In the genomic region with DNA sequence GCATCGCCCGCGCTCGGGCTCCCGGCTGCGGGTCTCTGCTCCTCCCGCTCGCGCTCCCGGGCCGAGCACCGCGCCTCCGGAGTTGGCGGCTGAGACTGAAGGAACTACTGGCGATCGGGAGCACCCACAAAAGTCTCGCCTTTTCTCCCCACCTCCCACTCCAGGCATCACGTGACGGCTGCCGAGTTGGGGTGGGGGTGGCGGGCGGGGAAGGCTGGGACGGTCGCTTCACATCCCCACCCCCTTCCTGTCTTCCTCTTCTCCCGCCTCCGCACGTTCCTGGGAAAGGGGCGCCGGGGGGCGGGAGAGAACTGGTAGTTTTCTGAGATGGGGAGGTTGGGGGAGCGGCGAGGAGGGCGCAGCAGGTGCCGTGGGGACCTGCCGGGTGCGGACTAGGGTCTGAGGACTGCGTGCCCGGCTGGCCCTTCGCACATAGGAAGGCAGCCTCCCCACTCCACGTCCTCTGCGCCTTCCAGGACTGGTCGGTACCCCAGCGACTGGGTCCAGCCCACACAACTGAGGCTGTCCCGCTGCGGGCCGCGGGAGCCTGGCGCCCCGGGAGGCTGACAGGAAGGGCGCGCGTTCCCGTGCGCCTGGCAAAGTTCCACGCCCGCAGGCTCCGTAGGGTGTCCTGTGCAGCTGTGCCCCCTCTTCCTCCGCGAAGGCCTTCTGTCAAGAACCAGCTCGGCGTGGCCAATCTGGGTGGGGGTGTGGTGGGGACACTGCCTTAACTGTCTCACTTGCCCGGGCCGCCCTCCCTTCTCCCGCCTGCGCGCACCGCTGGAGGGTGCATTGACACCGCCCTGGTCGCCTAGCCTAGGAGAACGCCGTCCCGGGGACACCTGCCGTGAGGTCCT, we compare ENCODE assay signal across 8 cellular contexts. TPM values are rescaled to one million over a fixed set of nuclear protein-coding genes. Genes with fewer than 3 reads are reported as not detected.
A peak's percentile ranks its signal among the peaks of the same experiment; 100 is the strongest.
DNase-seq lines count a peak whose midpoint lies in the region; ATAC-seq, FAIRE-seq and TF ChIP-seq lines count a peak whose summit lies in the region.

A gene with protein sequence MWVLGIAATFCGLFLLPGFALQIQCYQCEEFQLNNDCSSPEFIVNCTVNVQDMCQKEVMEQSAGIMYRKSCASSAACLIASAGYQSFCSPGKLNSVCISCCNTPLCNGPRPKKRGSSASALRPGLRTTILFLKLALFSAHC (minus strand): TSS at position 102 of the 857 bp plus-strand sequence. CDS start 273 bp downstream, outside the sequence.

- in situ Hi-C loops in HepG2 (cut with HindIII; ENCODE audit: extremely low pct_ligation_motif_present, low pct_unique_long_range_greater_than_20kb) (loop anchor here (25.0 kb wide), 1 partner anchor 492 kb away; no protein-coding TSS in a partner anchor), KBM-7 (cut with MboI; ENCODE audit: low pct_unique_long_range_greater_than_20kb, low sequenced_read_pairs) (no loop called here)

- H3K27ac ChIP-seq in caudate nucleus (ENCODE audit: low read depth, low read length) (peak within 1 kb of the TSS; percentile 62), HepG2 (ENCODE audit: extremely low read length, insufficient read depth, low read length) (no peak within 1 kb of the TSS), thymus (ENCODE audit: low read depth) (no peak within 1 kb of the TSS)

- DNase-seq in A172 (ENCODE audit: low spot score) = peak; percentile 61
- DNase-seq in HuH-7.5 (ENCODE audit: low spot score) = peak; percentile 22
- peak in 40 of 61 donors; percentile 9 to 81 (median 49) for DNase-seq in caudate nucleus (lab: John Stamatoyannopoulos, UW)
- no peak for DNase-seq in HepG2 (ENCODE audit: low spot score)
- DNase-seq in activated CD4-positive, alpha-beta T cell treated with anti-CD3 and anti-CD28 coated beads, Interleukin-2, amount 50 U/mL, for 4 hours = no peak
- no peak for DNase-seq in KBM-7

- no peaks in the 10 kb centered on the region for H3K79me2 ChIP-seq in HepG2 (ENCODE audit: insufficient read depth, low read length)

- TF ChIP-seq EP300 in HepG2 (IDR thresholded peaks at IDR 0.05; ENCODE audit: low read depth in 2 of 2, low read length in 2 of 2) (no peak), HepG2 (CRISPR knock-in tag; IDR thresholded peaks at IDR 0.05; ENCODE audit: borderline replicate concordance) (no peak)

- no peak for TF ChIP-seq RAD21 in HepG2 (CRISPR knock-in tag; IDR thresholded peaks at IDR 0.05)

- H3K4me1 ChIP-seq in HepG2 (ENCODE audit: insufficient read depth, low read length) = no peaks in the 10 kb centered on the region
- no peaks in the 10 kb centered on the region for H3K4me1 ChIP-seq in thymus (ENCODE audit: control insufficient read depth, insufficient read depth, low read length)

- no peak for TF ChIP-seq POLR2A in HepG2 (IDR thresholded peaks at IDR 0.05; ENCODE audit: insufficient read depth in 1 of 2, low read depth in 2 of 2, low read length in 2 of 2)

- H2AFZ ChIP-seq in HepG2 (ENCODE audit: low read length) = no peak within 1 kb of the TSS

- POLR2A ChIA-PET in HepG2 (lab: Yijun Ruan, JAX) = no interaction called here

- no TSS peak for BruUV-seq in HepG2 (replicated peaks; lab: Mats Ljungman, UMichigan)

- H4K20me1 ChIP-seq in HepG2 (ENCODE audit: insufficient read depth, low read length) = no peaks in the 10 kb centered on the region

- no peak for TF ChIP-seq CTCF in HepG2 (CRISPR knock-in tag; IDR thresholded peaks at IDR 0.05)

- H3K27me3 ChIP-seq in HepG2 (ENCODE audit: control insufficient read depth in 1 of 2, insufficient read depth in 2 of 2, low read length in 2 of 2) (peaks cover 8 to 41% of the 10 kb centered on the region in 2 experiments; a peak in 4 of 5 replicates), thymus (ENCODE audit: control insufficient read depth, insufficient read depth) (peaks cover 37% of the 10 kb centered on the region)

- ATAC-seq in HepG2 = peak; percentile 32
- no peak for ATAC-seq in GM19397 (IDR thresholded peaks at IDR 0.05; ENCODE audit: unreplicated experiment)

- H3K4me3 ChIP-seq in HepG2 (replicated peaks in 1 of 3; ENCODE audit: insufficient read depth in 1 of 3, low read depth in 2 of 3, low read length in 3 of 3) = no peak within 1 kb of the TSS
- H3K4me3 ChIP-seq in thymus (ENCODE audit: low read length) = peak within 1 kb of the TSS; percentile 24

- H3K9me3 ChIP-seq in HepG2 (ENCODE audit: low read length) = no peaks in the 10 kb centered on the region
- no peaks in the 10 kb centered on the region for H3K9me3 ChIP-seq in thymus (ENCODE audit: control insufficient read depth)

- WGBS in HepG2 (ENCODE audit: low lambda C conversion rate) = 25% methylated on average over 32 of the region's 74 CpGs
- WGBS in thymus = 3% methylated on average over 74 of the region's 74 CpGs

- H3K36me3 ChIP-seq in HepG2 (replicated peaks in 1 of 2; ENCODE audit: control insufficient read depth in 1 of 2, insufficient read depth in 2 of 2, low read length in 2 of 2) (no peaks in the 10 kb centered on the region), thymus (ENCODE audit: control insufficient read depth, insufficient read depth) (no peaks in the 10 kb centered on the region)

- no peak for FAIRE-seq in HepG2 (lab: Jason Lieb, UNC)

- CTCF ChIA-PET in HepG2 (lab: Yijun Ruan, JAX; ENCODE audit: low intra/inter-chr PET ratio, low total read pairs) = no interaction called here

- intact Hi-C loops in HepG2 (cut with micrococcal nuclease; ENCODE audit: unreplicated experiment) = no loop called here

- no peak within 1 kb of the TSS for H3K4me2 ChIP-seq in HepG2 (ENCODE audit: low read depth, low read length)

- no peak within 1 kb of the TSS for H3K9ac ChIP-seq in HepG2 (ENCODE audit: insufficient read depth, low read depth, low read length)

TF ChIP-seq in HepG2, 621 proteins besides CTCF, POLR2A, EP300 and RAD21:
- TF ChIP-seq, protein P1, sequence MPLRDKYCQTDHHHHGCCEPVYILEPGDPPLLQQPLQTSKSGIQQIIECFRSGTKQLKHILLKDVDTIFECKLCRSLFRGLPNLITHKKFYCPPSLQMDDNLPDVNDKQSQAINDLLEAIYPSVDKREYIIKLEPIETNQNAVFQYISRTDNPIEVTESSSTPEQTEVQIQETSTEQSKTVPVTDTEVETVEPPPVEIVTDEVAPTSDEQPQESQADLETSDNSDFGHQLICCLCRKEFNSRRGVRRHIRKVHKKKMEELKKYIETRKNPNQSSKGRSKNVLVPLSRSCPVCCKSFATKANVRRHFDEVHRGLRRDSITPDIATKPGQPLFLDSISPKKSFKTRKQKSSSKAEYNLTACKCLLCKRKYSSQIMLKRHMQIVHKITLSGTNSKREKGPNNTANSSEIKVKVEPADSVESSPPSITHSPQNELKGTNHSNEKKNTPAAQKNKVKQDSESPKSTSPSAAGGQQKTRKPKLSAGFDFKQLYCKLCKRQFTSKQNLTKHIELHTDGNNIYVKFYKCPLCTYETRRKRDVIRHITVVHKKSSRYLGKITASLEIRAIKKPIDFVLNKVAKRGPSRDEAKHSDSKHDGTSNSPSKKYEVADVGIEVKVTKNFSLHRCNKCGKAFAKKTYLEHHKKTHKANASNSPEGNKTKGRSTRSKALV (CRISPR knock-in tag; IDR thresholded peaks at IDR 0.05) = 0 out of 2 replicates have a peak, but pooled peaks have one; percentile 39
- no peak for TF ChIP-seq ZFP41 (CRISPR knock-in tag; IDR thresholded peaks at IDR 0.05; ENCODE audit: borderline replicate concordance)

RNA-seq across cellular contexts. Expression of the gene that starts here (rescaled TPM):
- 28.6 and 30.8 TPM in 2 replicates for total RNA-seq in A172 (2014; rRNA removed; shearing (Covaris generic))
- not detected in 2 replicates for total RNA-seq in HepG2 (2016; rRNA removed; fragmentation: Illumina TruSeq; extraction: Trizol)
- total RNA-seq in HepG2 (2016; cell fraction: cytosol; rRNA removed; fragmentation: Illumina TruSeq; extraction: Trizol; ENCODE audit: low read depth) = not detected in 2 replicates
- not detected in 2 replicates for total RNA-seq in HepG2 (2016; cell fraction: insoluble cytoplasmic fraction; rRNA removed; fragmentation: Illumina TruSeq; extraction: Trizol)
- 0.10 TPM in 1 of 2 replicates, not detected in the other for total RNA-seq in HepG2 (2016; cell fraction: membrane; rRNA removed; fragmentation: Illumina TruSeq; extraction: Trizol)
- total RNA-seq in HepG2 (2016; cell fraction: nucleus; rRNA removed; fragmentation: Illumina TruSeq; extraction: Trizol) = not detected in 2 replicates
- polyA plus RNA-seq in HepG2 (2011; rRNA removed) (not detected in 2 replicates), thymus (14.2 TPM)
- polyA plus RNA-seq in HepG2 (2011; cell fraction: cytosol; rRNA removed) = 0.03 TPM in 1 of 2 replicates, not detected in the other
- not detected in 2 replicates for polyA plus RNA-seq in HepG2 (2011; cell fraction: nucleus; rRNA removed)
- polyA plus RNA-seq in HepG2 (2012) = not detected in 2 replicates
- not detected in 2 replicates for polyA plus RNA-seq in HepG2 (2016; cell fraction: cytosol; fragmentation: Illumina TruSeq; extraction: Trizol; ENCODE audit: low read depth)
- not detected in 2 replicates for polyA plus RNA-seq in HepG2 (2016; cell fraction: insoluble cytoplasmic fraction; fragmentation: Illumina TruSeq; extraction: Trizol; ENCODE audit: low read depth)
- polyA plus RNA-seq in HepG2 (2016; cell fraction: membrane; fragmentation: Illumina TruSeq; extraction: Trizol; ENCODE audit: low read depth) = not detected in 2 replicates
- polyA plus RNA-seq in HepG2 (2016; cell fraction: nucleus; fragmentation: Illumina TruSeq; extraction: Trizol; ENCODE audit: insufficient read depth, low read depth) = not detected in 2 replicates
- polyA minus RNA-seq in HepG2 (2011; rRNA and poly(A)+ RNA removed; ENCODE audit: low replicate concordance) = 0.54 TPM in 1 of 2 replicates, not detected in the other
- polyA minus RNA-seq in HepG2 (2011; cell fraction: cytosol; rRNA and poly(A)+ RNA removed) = not detected in 2 replicates
- polyA minus RNA-seq in HepG2 (2011; cell fraction: nucleus; rRNA and poly(A)+ RNA removed) = not detected in 2 replicates

Comparison
In these comparisons a context has a peak if more than half of its experiments do, and no peak if none do; other contexts are left out.
1. RNA of the gene that starts here (total RNA-seq): 28.6 to 30.8 TPM in A172; 0.10 TPM in HepG2; every median in the first group is over 10 times any median in the second.
2. RNA of the gene that starts here (polyA plus RNA-seq): 14.2 TPM in thymus (single experiment); 0.03 TPM in HepG2; every median in the first group is over 10 times any median in the second.
3. Peak in ATAC-seq in HepG2; RNA of the gene not detected or under 1 TPM.
4. DNase-seq: peak in A172 (single experiment), HuH-7.5 (single experiment) and caudate nucleus (40 of 61); none in HepG2 (single experiment), activated CD4-positive, alpha-beta T cell treated with anti-CD3 and anti-CD28 coated beads, Interleukin-2, amount 50 U/mL, for 4 hours (0 of 2) and KBM-7 (single experiment).